In the genomic region with DNA sequence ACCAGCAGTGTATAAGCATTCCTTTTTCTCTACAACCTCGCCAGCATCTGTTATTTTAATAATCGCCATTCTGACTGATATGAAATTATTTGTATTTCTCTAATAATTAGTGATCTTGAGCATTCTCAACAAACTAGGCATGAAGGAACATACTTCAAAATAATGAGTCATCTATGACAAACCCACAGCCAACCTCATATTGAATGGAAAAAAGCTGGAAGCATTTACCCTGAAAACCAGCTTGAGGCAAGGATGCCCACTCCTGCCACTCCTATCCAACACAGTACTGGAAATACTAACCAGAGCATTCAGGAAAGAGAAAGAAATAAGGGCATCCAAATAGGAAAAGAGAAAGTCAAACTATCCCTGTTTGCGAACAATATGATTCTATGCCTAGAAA, we compare ENCODE assay signal across 1 cellular context.
TF ChIP-seq lines count a peak whose summit lies in the region.

No MANE protein-coding gene starts in this region.

TF ChIP-seq in HepG2, 621 proteins besides CTCF, POLR2A, EP300 and RAD21 (continued from another document):
- TF ChIP-seq, protein P1, sequence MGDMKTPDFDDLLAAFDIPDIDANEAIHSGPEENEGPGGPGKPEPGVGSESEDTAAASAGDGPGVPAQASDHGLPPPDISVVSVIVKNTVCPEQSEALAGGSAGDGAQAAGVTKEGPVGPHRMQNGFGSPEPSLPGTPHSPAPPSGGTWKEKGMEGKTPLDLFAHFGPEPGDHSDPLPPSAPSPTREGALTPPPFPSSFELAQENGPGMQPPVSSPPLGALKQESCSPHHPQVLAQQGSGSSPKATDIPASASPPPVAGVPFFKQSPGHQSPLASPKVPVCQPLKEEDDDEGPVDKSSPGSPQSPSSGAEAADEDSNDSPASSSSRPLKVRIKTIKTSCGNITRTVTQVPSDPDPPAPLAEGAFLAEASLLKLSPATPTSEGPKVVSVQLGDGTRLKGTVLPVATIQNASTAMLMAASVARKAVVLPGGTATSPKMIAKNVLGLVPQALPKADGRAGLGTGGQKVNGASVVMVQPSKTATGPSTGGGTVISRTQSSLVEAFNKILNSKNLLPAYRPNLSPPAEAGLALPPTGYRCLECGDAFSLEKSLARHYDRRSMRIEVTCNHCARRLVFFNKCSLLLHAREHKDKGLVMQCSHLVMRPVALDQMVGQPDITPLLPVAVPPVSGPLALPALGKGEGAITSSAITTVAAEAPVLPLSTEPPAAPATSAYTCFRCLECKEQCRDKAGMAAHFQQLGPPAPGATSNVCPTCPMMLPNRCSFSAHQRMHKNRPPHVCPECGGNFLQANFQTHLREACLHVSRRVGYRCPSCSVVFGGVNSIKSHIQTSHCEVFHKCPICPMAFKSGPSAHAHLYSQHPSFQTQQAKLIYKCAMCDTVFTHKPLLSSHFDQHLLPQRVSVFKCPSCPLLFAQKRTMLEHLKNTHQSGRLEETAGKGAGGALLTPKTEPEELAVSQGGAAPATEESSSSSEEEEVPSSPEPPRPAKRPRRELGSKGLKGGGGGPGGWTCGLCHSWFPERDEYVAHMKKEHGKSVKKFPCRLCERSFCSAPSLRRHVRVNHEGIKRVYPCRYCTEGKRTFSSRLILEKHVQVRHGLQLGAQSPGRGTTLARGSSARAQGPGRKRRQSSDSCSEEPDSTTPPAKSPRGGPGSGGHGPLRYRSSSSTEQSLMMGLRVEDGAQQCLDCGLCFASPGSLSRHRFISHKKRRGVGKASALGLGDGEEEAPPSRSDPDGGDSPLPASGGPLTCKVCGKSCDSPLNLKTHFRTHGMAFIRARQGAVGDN (CRISPR knock-in tag; IDR thresholded peaks at IDR 0.05): no peak
- TF ChIP-seq BRCA1 (CRISPR knock-in tag; IDR thresholded peaks at IDR 0.05) (no peak), ZNF20 (CRISPR knock-in tag; IDR thresholded peaks at IDR 0.05) (no peak), TARDBP (CRISPR knock-in tag; IDR thresholded peaks at IDR 0.05) (no peak), NR2C2 (CRISPR knock-in tag; IDR thresholded peaks at IDR 0.05; ENCODE audit: borderline replicate concordance) (no peak), SIN3B (IDR thresholded peaks at IDR 0.05; ENCODE audit: low read length) (no peak)
- TF ChIP-seq, protein P2, sequence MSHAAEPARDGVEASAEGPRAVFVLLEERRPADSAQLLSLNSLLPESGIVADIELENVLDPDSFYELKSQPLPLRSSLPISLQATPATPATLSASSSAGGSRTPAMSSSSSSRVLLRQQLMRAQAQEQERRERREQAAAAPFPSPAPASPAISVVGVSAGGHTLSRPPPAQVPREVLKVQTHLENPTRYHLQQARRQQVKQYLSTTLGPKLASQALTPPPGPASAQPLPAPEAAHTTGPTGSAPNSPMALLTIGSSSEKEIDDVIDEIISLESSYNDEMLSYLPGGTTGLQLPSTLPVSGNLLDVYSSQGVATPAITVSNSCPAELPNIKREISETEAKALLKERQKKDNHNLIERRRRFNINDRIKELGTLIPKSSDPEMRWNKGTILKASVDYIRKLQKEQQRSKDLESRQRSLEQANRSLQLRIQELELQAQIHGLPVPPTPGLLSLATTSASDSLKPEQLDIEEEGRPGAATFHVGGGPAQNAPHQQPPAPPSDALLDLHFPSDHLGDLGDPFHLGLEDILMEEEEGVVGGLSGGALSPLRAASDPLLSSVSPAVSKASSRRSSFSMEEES (CRISPR knock-in tag; IDR thresholded peaks at IDR 0.05): no peak
- TF ChIP-seq, protein P3, sequence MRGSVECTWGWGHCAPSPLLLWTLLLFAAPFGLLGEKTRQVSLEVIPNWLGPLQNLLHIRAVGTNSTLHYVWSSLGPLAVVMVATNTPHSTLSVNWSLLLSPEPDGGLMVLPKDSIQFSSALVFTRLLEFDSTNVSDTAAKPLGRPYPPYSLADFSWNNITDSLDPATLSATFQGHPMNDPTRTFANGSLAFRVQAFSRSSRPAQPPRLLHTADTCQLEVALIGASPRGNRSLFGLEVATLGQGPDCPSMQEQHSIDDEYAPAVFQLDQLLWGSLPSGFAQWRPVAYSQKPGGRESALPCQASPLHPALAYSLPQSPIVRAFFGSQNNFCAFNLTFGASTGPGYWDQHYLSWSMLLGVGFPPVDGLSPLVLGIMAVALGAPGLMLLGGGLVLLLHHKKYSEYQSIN (CRISPR knock-in tag; IDR thresholded peaks at IDR 0.05; ENCODE audit: borderline replicate concordance): no peak
